Comparison of ENCODE assay signal across 1 cellular context in the genomic region with DNA sequence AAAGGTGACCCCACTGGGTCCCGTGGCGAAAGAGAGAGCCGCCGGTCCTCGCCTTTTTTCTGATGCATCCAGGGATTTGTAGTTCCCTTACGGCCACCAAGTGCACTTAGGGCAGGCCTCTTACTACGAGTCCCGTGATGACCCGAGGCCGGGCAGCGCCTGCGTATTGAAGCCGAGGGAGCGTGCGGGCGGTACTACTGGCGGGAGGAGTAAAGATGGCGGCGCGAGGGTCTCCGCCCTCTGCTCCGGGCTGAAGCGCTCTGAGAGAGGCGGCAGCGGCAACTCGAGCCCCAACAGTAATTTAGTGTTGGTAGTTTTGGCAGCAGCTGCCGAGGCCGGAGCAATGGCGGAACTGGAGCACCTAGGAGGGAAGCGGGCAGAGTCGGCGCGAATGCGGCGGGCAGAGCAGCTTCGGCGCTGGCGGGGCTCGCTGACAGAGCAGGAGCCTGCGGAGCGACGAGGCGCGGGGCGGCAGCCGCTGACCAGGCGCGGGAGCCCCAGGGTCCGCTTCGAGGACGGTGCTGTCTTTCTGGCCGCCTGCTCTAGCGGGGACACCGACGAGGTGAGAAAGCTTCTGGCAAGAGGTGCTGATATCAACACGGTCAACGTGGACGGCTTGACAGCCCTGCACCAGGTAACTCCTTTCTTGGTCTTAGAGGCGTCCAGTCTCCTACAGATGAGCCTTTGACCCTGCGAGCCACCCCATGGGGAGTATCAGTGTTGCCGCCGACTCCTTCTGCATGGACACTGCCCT.
TF ChIP-seq lines count a peak whose summit lies in the region.

A gene with protein sequence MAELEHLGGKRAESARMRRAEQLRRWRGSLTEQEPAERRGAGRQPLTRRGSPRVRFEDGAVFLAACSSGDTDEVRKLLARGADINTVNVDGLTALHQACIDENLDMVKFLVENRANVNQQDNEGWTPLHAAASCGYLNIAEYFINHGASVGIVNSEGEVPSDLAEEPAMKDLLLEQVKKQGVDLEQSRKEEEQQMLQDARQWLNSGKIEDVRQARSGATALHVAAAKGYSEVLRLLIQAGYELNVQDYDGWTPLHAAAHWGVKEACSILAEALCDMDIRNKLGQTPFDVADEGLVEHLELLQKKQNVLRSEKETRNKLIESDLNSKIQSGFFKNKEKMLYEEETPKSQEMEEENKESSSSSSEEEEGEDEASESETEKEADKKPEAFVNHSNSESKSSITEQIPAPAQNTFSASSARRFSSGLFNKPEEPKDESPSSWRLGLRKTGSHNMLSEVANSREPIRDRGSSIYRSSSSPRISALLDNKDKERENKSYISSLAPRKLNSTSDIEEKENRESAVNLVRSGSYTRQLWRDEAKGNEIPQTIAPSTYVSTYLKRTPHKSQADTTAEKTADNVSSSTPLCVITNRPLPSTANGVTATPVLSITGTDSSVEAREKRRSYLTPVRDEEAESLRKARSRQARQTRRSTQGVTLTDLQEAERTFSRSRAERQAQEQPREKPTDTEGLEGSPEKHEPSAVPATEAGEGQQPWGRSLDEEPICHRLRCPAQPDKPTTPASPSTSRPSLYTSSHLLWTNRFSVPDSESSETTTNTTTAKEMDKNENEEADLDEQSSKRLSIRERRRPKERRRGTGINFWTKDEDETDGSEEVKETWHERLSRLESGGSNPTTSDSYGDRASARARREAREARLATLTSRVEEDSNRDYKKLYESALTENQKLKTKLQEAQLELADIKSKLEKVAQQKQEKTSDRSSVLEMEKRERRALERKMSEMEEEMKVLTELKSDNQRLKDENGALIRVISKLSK (plus strand): TSS at position 191 of the 754 bp plus-strand sequence. CDS start 153 bp downstream, at position 344.

TF ChIP-seq in H1, 55 proteins besides CTCF, POLR2A, EP300 and RAD21 (continued from another document):
- TF ChIP-seq, protein P1, sequence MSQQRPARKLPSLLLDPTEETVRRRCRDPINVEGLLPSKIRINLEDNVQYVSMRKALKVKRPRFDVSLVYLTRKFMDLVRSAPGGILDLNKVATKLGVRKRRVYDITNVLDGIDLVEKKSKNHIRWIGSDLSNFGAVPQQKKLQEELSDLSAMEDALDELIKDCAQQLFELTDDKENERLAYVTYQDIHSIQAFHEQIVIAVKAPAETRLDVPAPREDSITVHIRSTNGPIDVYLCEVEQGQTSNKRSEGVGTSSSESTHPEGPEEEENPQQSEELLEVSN (IDR thresholded peaks at IDR 0.05) = peak; percentile 75
- TF ChIP-seq TBP (IDR thresholded peaks at IDR 0.05; ENCODE audit: low read depth, low read length) = peak; percentile 84
- no peak for TF ChIP-seq BCL11A (IDR thresholded peaks at IDR 0.05; ENCODE audit: low read depth in 2 of 2, low read length in 2 of 2)
- no peak for TF ChIP-seq GABPA (IDR thresholded peaks at IDR 0.05; ENCODE audit: borderline replicate concordance, insufficient read depth, low read length)
- peak; percentile 93 for TF ChIP-seq RBBP5 (IDR thresholded peaks at IDR 0.05; ENCODE audit: borderline replicate concordance, low read depth, low read length)
- 0 out of 2 replicates have a peak, but pooled peaks have one; percentile 18 for TF ChIP-seq TCF12 (IDR thresholded peaks at IDR 0.05; ENCODE audit: low read depth, low read length)
- TF ChIP-seq TEAD4 (IDR thresholded peaks at IDR 0.05; ENCODE audit: low read depth, low read length) = no peak
- TF ChIP-seq CHD1 (IDR thresholded peaks at IDR 0.05; ENCODE audit: low read depth, low read length) = no peak
- TF ChIP-seq CBX8 (IDR thresholded peaks at IDR 0.05; ENCODE audit: borderline replicate concordance, low read depth, low read length) = no peak
